ENCODE assay signal across 8 cellular contexts in the genomic region with DNA sequence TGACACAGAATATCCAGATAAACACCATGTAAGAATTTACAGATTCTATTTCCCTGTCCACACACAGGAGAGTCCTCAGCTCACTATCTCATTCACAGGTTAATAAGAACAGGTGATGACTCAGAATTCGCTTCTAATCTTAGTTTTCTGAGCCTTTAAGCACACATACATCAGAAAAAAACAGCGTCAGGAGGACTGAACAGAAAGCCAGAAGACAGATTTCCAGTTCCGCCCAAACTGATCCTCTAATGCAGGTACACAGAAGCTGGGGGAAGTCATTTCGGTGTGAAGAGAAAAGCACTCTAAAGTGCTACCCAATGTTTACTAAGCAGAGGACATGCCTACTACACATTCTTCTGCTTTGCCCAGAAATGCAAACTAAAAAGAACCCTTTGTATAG. TPM values are rescaled to one million over a fixed set of nuclear protein-coding genes. Genes with fewer than 3 reads are reported as not detected.
DNase-seq lines count a peak whose midpoint lies in the region; ATAC-seq and TF ChIP-seq lines count a peak whose summit lies in the region.

No MANE protein-coding gene starts in this region.

- no peak for TF ChIP-seq POLR2A in transverse colon (IDR thresholded peaks at IDR 0.05)

- H3K27me3 ChIP-seq in AG04450 (ENCODE audit: control insufficient read depth, insufficient read depth, low read length) = no peaks in the 10 kb centered on the region
- no peaks in the 10 kb centered on the region for H3K27me3 ChIP-seq in transverse colon

- CTCF ChIA-PET in AG04450 (lab: Charles Lee) = interaction anchor here (0.9 to 2.2 kb wide), 5 partner anchors 40 to 481 kb away, joined by 3 to 18 read pairs (median 4); no protein-coding TSS in a partner anchor

- 36 to 40% methylated on average over 1 to 4 of the region's 4 CpGs for WGBS in transverse colon (ENCODE audit: low coverage in 1 of 2), 2 donors

- POLR2A ChIA-PET in AG04450 (lab: Yijun Ruan, JAX) = interaction anchor here (1.4 to 2.8 kb wide), 2 partner anchors 19 to 50 kb away, joined by 4 to 9 read pairs; no protein-coding TSS in a partner anchor

- intact Hi-C loops in transverse colon (cut with DNase I; ENCODE audit: low total_unique reads) = loop anchor here (10.0 kb wide), 1 partner anchor 162 kb away; no protein-coding TSS in a partner anchor

- in situ Hi-C loops in transverse colon (cut with MboI; ENCODE audit: low pct_ligation_motif_present in 1 of 4, low pct_unique_long_range_greater_than_20kb in 1 of 4, low sequenced_read_pairs in 3 of 4) = loop anchor here in 1 of 4 donors (25.0 kb wide), 1 partner anchor 154 kb away; no protein-coding TSS in a partner anchor

- H3K27ac Mint-ChIP-seq in activated naive CD8-positive, alpha-beta T cell treated with anti-CD3 and anti-CD28 coated beads for 36 hours = peak overlapping the region; percentile 99

- no peaks in the 10 kb centered on the region for H3K9me3 Mint-ChIP-seq in activated naive CD8-positive, alpha-beta T cell treated with anti-CD3 and anti-CD28 coated beads for 36 hours

- no peaks in the 10 kb centered on the region for H3K27me3 Mint-ChIP-seq in activated naive CD8-positive, alpha-beta T cell treated with anti-CD3 and anti-CD28 coated beads for 36 hours

- ATAC-seq in GM21390 (IDR thresholded peaks at IDR 0.05; ENCODE audit: unreplicated experiment) = peak; percentile 25

- peaks cover 12 to 71% (median 54%) of the 10 kb centered on the region in 4 donors for H3K4me1 ChIP-seq in transverse colon

- no peak for TF ChIP-seq EP300 in transverse colon (IDR thresholded peaks at IDR 0.05; ENCODE audit: low read depth)

- TF ChIP-seq CTCF in AG04450 (IDR thresholded peaks at IDR 0.05; ENCODE audit: low read depth, low read length) = no peak
- TF ChIP-seq CTCF in transverse colon (IDR thresholded peaks at IDR 0.05) = no peak

- H3K4me1 Mint-ChIP-seq in activated naive CD8-positive, alpha-beta T cell treated with anti-CD3 and anti-CD28 coated beads for 36 hours = peaks cover 52% of the 10 kb centered on the region

- peak overlapping the region; percentile 98 for H3K4me3 Mint-ChIP-seq in activated naive CD8-positive, alpha-beta T cell treated with anti-CD3 and anti-CD28 coated beads for 36 hours

- H3K4me3 ChIP-seq in AG04450 (ENCODE audit: low read depth, low read length) (peak overlapping the region; percentile 84), transverse colon (peak overlapping the region; percentile 5 to 92 (median 76))

- H3K9me3 ChIP-seq in AG04450 (ENCODE audit: control insufficient read depth, insufficient read depth, low read length) = no peaks in the 10 kb centered on the region; the same call in 1 of the 2 replicates
- no peaks in the 10 kb centered on the region for H3K9me3 ChIP-seq in transverse colon

- no peak overlapping the region for H3K27ac ChIP-seq in AG04450 (ENCODE audit: low read depth, low read length)
- peak overlapping the region; percentile 96 to 99 (median 96) for H3K27ac ChIP-seq in transverse colon

- H3K36me3 ChIP-seq in transverse colon = no peaks in the 10 kb centered on the region

- DNase-seq in AG04450 (ENCODE audit: low read depth, low spot score) (no peak), kidney tubule cell (ENCODE audit: low spot score) (peak; percentile 82), transverse colon (no peak), hippocampal formation (lab: John Stamatoyannopoulos, UW) (no peak), NCI-H2081 treated with DMSO at 0.1 percent for 48 hours (lab: John Stamatoyannopoulos, UW) (no peak), DMS153 treated with DMSO at 0.1 percent for 48 hours (lab: John Stamatoyannopoulos, UW; ENCODE audit: unreplicated experiment) (no peak)
- DNase-seq in activated naive CD8-positive, alpha-beta T cell treated with anti-CD3 and anti-CD28 coated beads for 36 hours = no peak

- H3K36me3 Mint-ChIP-seq in activated naive CD8-positive, alpha-beta T cell treated with anti-CD3 and anti-CD28 coated beads for 36 hours = peaks cover 34% of the 10 kb centered on the region

RNA-seq across cellular contexts. Expression of a gene that starts 1.6 kb away (rescaled TPM):
- polyA plus RNA-seq in AG04450 (2011; rRNA removed) = 54.4 and 57.0 TPM in 2 replicates
- 124 and 152 TPM in 2 replicates for polyA minus RNA-seq in AG04450 (2011; rRNA and poly(A)+ RNA removed)
- total RNA-seq in activated naive CD8-positive, alpha-beta T cell treated with anti-CD3 and anti-CD28 coated beads for 36 hours = 10 to 100 TPM; 69.0 to 71.2 TPM
- total RNA-seq in transverse colon = 100 to 1,000 TPM in 3 of 4 donors, 10 to 100 TPM in 1; 56.3 to 352 (median 236) TPM
